Comparison of ENCODE assay signal across 8 cellular contexts in genomic region chr14:90301580-90302181, GRCh38. TPM values are rescaled to one million over a fixed set of nuclear protein-coding genes. Genes with fewer than 3 reads are reported as not detected.
DNase-seq lines count a peak whose midpoint lies in the region; ATAC-seq and TF ChIP-seq lines count a peak whose summit lies in the region.

No MANE protein-coding gene starts in this region.

- intact Hi-C loops in colonic mucosa (cut with DNase I), result loop anchor here (5.0 kb wide), 2 partner anchors 96 to 401 kb away; partner anchors contain the start of gene CALM1

- peak overlapping the region; percentile 55 for H3K27ac Mint-ChIP-seq in activated naive CD4-positive, alpha-beta T cell treated with anti-CD3 and anti-CD28 coated beads, Interleukin-2, amount 50 U/mL, for 24 hours

- no peaks in the 10 kb centered on the region for H3K9me3 Mint-ChIP-seq in activated naive CD4-positive, alpha-beta T cell treated with anti-CD3 and anti-CD28 coated beads, Interleukin-2, amount 50 U/mL, for 24 hours

- TF ChIP-seq POLR2A in GM18505 (IDR thresholded peaks at IDR 0.05; ENCODE audit: borderline replicate concordance, extremely low read depth, insufficient read depth, insufficient read length), result no peak

- H3K4me1 Mint-ChIP-seq in activated naive CD4-positive, alpha-beta T cell treated with anti-CD3 and anti-CD28 coated beads, Interleukin-2, amount 50 U/mL, for 24 hours, result peaks cover 23% of the 10 kb centered on the region

- H3K27me3 Mint-ChIP-seq in activated naive CD4-positive, alpha-beta T cell treated with anti-CD3 and anti-CD28 coated beads, Interleukin-2, amount 50 U/mL, for 24 hours, result no peaks in the 10 kb centered on the region

- no peaks in the 10 kb centered on the region for H3K9me3 ChIP-seq in colonic mucosa

- peaks cover 7% of the 10 kb centered on the region for H3K36me3 Mint-ChIP-seq in activated naive CD4-positive, alpha-beta T cell treated with anti-CD3 and anti-CD28 coated beads, Interleukin-2, amount 50 U/mL, for 24 hours

- H3K4me1 ChIP-seq in colonic mucosa, result no peaks in the 10 kb centered on the region

- H3K4me3 Mint-ChIP-seq in activated naive CD4-positive, alpha-beta T cell treated with anti-CD3 and anti-CD28 coated beads, Interleukin-2, amount 50 U/mL, for 24 hours, result no peak overlapping the region

- H3K36me3 ChIP-seq in colonic mucosa, result no peaks in the 10 kb centered on the region

- no peak overlapping the region for H3K9ac ChIP-seq in colonic mucosa (ENCODE audit: low read depth in 2 of 2, low read length in 2 of 2)

- DNase-seq in activated naive CD4-positive, alpha-beta T cell (lab: John Stamatoyannopoulos, UW), result no peak
- peak; percentile 15 for DNase-seq in NCI-H510A (lab: John Stamatoyannopoulos, UW)
- no peak for DNase-seq in colonic mucosa
- DNase-seq in medulla oblongata (ENCODE audit: extremely low spot score), result peak; percentile 88

- ATAC-seq in HG02759 (IDR thresholded peaks at IDR 0.05; ENCODE audit: unreplicated experiment), result no peak
- ATAC-seq in GM21825 (IDR thresholded peaks at IDR 0.05; ENCODE audit: unreplicated experiment), result no peak
- no peak for ATAC-seq in GM18505 (IDR thresholded peaks at IDR 0.05; ENCODE audit: unreplicated experiment)

- H3K27me3 ChIP-seq in colonic mucosa, result no peaks in the 10 kb centered on the region

- peak; percentile 33 for TF ChIP-seq CTCF in colonic mucosa (IDR thresholded peaks at IDR 0.05)

- no peak overlapping the region for H3K27ac ChIP-seq in colonic mucosa

- no peak overlapping the region for H3K4me3 ChIP-seq in colonic mucosa

RNA-seq across cellular contexts. Expression of gene NRDE2, which starts 30.1 kb away (rescaled TPM):
- 10 to 100 TPM; 14.7 to 22.1 TPM for total RNA-seq in colonic mucosa

RNA-seq across cellular contexts. Expression of gene PSMC1, which starts 45.3 kb away (rescaled TPM):
- 10 to 100 TPM; 68.3 to 92.6 TPM for total RNA-seq in colonic mucosa

Comparison
In these comparisons a context has a peak if more than half of its experiments do, and no peak if none do; other contexts are left out.
1. DNase-seq: peak in NCI-H510A (single experiment) and medulla oblongata (single experiment); none in activated naive CD4-positive, alpha-beta T cell (0 of 4) and colonic mucosa (single experiment).